In the genomic region with DNA sequence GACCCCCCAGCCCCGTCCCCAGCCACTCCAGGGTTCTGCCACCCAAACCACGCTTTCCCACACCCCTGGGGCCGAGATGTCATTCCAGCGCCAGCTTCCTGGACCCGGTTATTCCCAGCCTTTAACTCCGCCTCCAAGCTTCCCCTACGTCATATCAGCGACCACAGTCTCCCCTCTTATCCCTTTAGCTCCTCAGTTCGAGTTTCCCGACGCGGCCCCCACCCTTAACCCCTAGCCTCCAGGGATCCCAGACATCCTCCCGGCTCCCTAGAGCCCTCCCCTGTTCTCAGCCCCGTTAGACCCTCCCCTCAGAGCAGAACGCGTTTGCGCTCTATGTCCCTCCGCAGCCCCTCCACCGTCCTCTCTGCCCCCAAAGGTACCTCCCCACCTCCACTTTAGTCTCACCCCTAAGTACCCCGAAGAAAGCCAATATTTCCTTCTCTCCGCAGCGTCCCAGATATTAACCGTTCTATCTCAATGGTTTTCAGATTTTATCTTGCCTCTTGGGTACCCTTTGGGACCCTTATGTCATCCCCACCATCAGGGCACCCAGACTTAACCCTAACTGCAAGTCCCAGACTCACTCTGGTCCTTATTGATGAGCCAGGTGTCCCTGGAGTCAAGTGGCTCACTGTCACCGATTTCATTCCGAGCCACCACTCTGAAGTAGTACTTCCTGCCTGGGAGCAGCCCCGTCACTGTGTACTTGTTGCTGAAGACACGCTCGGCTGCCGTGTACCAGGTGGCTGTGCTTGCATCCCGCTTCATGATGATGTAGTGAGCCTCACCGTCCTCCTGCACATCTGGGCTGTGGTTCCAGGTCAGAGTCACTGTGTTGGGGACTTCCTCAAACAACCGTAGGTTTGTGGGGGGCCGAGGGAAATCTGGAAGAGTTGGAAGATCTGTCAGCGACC, we compare ENCODE assay signal across 8 cellular contexts. TPM values are rescaled to one million over a fixed set of nuclear protein-coding genes. Genes with fewer than 3 reads are reported as not detected.
DNase-seq lines count a peak whose midpoint lies in the region; TF ChIP-seq lines count a peak whose summit lies in the region.

No MANE protein-coding gene starts in this region.

- peak; percentile 35 for TF ChIP-seq POLR2A in transverse colon (IDR thresholded peaks at IDR 0.05)

- H3K36me3 ChIP-seq in muscle layer of duodenum (ENCODE audit: control insufficient read depth in 1 of 2, insufficient read depth in 2 of 2, low read length in 2 of 2) (peaks cover 3 to 7% of the 10 kb centered on the region in 2 donors), transverse colon (no peaks in the 10 kb centered on the region)

- peak overlapping the region; percentile 70 for H3K4me3 ChIP-seq in epithelial cell of proximal tubule (ENCODE audit: low read depth, low read length)
- H3K4me3 ChIP-seq in muscle layer of duodenum (ENCODE audit: low read depth in 1 of 2, low read length in 2 of 2), result peak overlapping the region; percentile 65 to 93
- H3K4me3 ChIP-seq in transverse colon, result peak overlapping the region; percentile 36 to 59 (median 46)

- in situ Hi-C loops in transverse colon (cut with MboI; ENCODE audit: low pct_ligation_motif_present in 1 of 4, low pct_unique_long_range_greater_than_20kb in 1 of 4, low sequenced_read_pairs in 3 of 4), result loop anchor here in 1 of 4 donors (10.0 kb wide), 1 partner anchor 72 kb away; a partner anchor contains a TSS

- H3K9me3 ChIP-seq in muscle layer of duodenum (ENCODE audit: control insufficient read depth in 1 of 2, low read length in 2 of 2), result no peaks in the 10 kb centered on the region
- no peaks in the 10 kb centered on the region for H3K9me3 ChIP-seq in transverse colon

- H3K27me3 ChIP-seq in muscle layer of duodenum (ENCODE audit: low read depth, low read length), result no peaks in the 10 kb centered on the region
- H3K27me3 ChIP-seq in transverse colon, result no peaks in the 10 kb centered on the region

- H3K27ac ChIP-seq in muscle layer of duodenum (ENCODE audit: low read length), result peak overlapping the region; percentile 84
- peak overlapping the region; percentile 59 to 78 (median 70) for H3K27ac ChIP-seq in transverse colon

- TF ChIP-seq CTCF in epithelial cell of proximal tubule (conservative IDR thresholded peaks at IDR 0.05; ENCODE audit: low read depth, low read length) (no peak), transverse colon (IDR thresholded peaks at IDR 0.05) (no peak)

- intact Hi-C loops in transverse colon (cut with DNase I; ENCODE audit: low total_unique reads), result no loop called here

- TF ChIP-seq EP300 in transverse colon (IDR thresholded peaks at IDR 0.05; ENCODE audit: low read depth), result no peak

- peaks cover 6 to 14% of the 10 kb centered on the region in 2 donors for H3K4me1 ChIP-seq in muscle layer of duodenum (ENCODE audit: control insufficient read depth in 1 of 2, insufficient read depth in 2 of 2, low read length in 2 of 2)
- H3K4me1 ChIP-seq in transverse colon, result peaks cover 9 to 19% (median 12%) of the 10 kb centered on the region in 4 donors

- WGBS in transverse colon (ENCODE audit: low coverage in 1 of 2), 2 donors, result 6 to 17% methylated on average over 24 to 34 of the region's 34 CpGs

- DNase-seq in NCI-H1417 (lab: John Stamatoyannopoulos, UW), result peak; percentile 55 to 77 (median 62)
- no peak for DNase-seq in NCI-H1417 treated with DMSO at 0.1 percent for 48 hours (lab: John Stamatoyannopoulos, UW)
- DNase-seq in NCI-H2029 treated with DMSO at 0.1 percent for 48 hours (lab: John Stamatoyannopoulos, UW), result peak; percentile 69
- peak; percentile 38 for DNase-seq in activated T-cell treated with anti-CD3 and anti-CD28 coated beads for 1 hour (ENCODE audit: low read depth)
- no peak for DNase-seq in epithelial cell of proximal tubule (ENCODE audit: low read depth)
- peak; percentile 71 for DNase-seq in transverse colon
- no peak for DNase-seq in NCI-H1048 (lab: John Stamatoyannopoulos, UW)

RNA-seq across cellular contexts. Expression of a gene that starts 8.0 kb away (rescaled TPM):
- 0.92 and 2.0 TPM in 2 replicates for total RNA-seq in epithelial cell of proximal tubule
- total RNA-seq in transverse colon, result 1 to 10 TPM; 2.6 to 4.9 (median 3.6) TPM

RNA-seq across cellular contexts. Expression of a gene that starts 19.4 kb away (rescaled TPM):
- total RNA-seq in epithelial cell of proximal tubule (0.06 and 0.14 TPM in 2 replicates), transverse colon (under 1 TPM in 1 of 4 donors, not detected in 3; 0.16 TPM)

Comparison
In these comparisons a context has a peak if more than half of its experiments do, and no peak if none do; other contexts are left out.
1. DNase-seq: peak in NCI-H1417 (3 of 3), NCI-H2029 treated with DMSO at 0.1 percent for 48 hours (single experiment), activated T-cell treated with anti-CD3 and anti-CD28 coated beads for 1 hour (single experiment) and transverse colon (single experiment); none in NCI-H1417 treated with DMSO at 0.1 percent for 48 hours (single experiment), epithelial cell of proximal tubule (single experiment) and NCI-H1048 (single experiment).
2. Peak in every context shown above with its lines, with median percentiles within 50 percentile points of each other: H3K4me3 ChIP-seq.